28 cellular contexts compared by ENCODE assay signal in genomic region chr19:3118232-3119070, GRCh38. TPM values are rescaled to one million over a fixed set of nuclear protein-coding genes. Genes with fewer than 3 reads are reported as not detected.
A peak's percentile ranks its signal among the peaks of the same experiment; 100 is the strongest.
DNase-seq lines count a peak whose midpoint lies in the region; ATAC-seq, FAIRE-seq and TF ChIP-seq lines count a peak whose summit lies in the region.
"Had no signal": no experiment of that assay in that cellular context is flagged by ENCODE, and none has a peak within 500 bp of the region (broad histone marks: within the 10 kb centered on the region; RNA-seq: fewer than 3 reads in every experiment).

No MANE protein-coding gene starts in this region.

- dilution Hi-C loops in IMR-90 (cut with HindIII; ENCODE audit: low sequenced_read_pairs, unreplicated experiment), result no loop called here

- H3K4me1 Mint-ChIP-seq in progenitor cell of endocrine pancreas (ENCODE audit: low read depth), result no peaks in the 10 kb centered on the region

- H3K9me1 ChIP-seq in IMR-90 (ENCODE audit: insufficient read depth, low read length) (peaks cover 7% of the 10 kb centered on the region), K562 (ENCODE audit: control insufficient read depth, insufficient read depth, low read length) (no peaks in the 10 kb centered on the region)

- TF ChIP-seq POLR2A in IMR-90 (IDR thresholded peaks at IDR 0.05; ENCODE audit: low read depth, low read length) (no peak), K562 (conservative IDR thresholded peaks at IDR 0.05) (no peak)

- H2AFZ ChIP-seq in IMR-90 (replicated peaks; ENCODE audit: low read length, poor library complexity), result no peak overlapping the region
- H2AFZ ChIP-seq in K562 (ENCODE audit: low read depth, low read length), result no peak overlapping the region

- no peaks in the 10 kb centered on the region for H3K27me3 Mint-ChIP-seq in progenitor cell of endocrine pancreas

- no peak overlapping the region for H3K23ac ChIP-seq in IMR-90 (ENCODE audit: low read depth, low read length)

- H3K36me3 Mint-ChIP-seq in progenitor cell of endocrine pancreas (ENCODE audit: insufficient read depth), result peaks cover 1% of the 10 kb centered on the region
- H3K36me3 Mint-ChIP-seq: CD8-positive, alpha-beta T cell had no signal

- TF ChIP-seq RAD21 in IMR-90 (IDR thresholded peaks at IDR 0.05; ENCODE audit: low read length) (no peak), K562 (CRISPR knock-in tag; conservative IDR thresholded peaks at IDR 0.05 in 1 of 2, IDR thresholded peaks at IDR 0.05 in 1 of 2) (no peak)

- intact Hi-C loops in left ventricle myocardium superior (cut with micrococcal nuclease), result no loop called here
- intact Hi-C loops in left ventricle myocardium inferior (cut with micrococcal nuclease), result no loop called here
- intact Hi-C loops in IMR-90 (cut with micrococcal nuclease), result no loop called here
- intact Hi-C loops in K562 (cut with micrococcal nuclease), result no loop called here

- no peak overlapping the region for H3K18ac ChIP-seq in IMR-90 (ENCODE audit: low read depth, low read length)

- H3K4me2 ChIP-seq in IMR-90 (ENCODE audit: low read depth, low read length) (no peak overlapping the region), K562 (ENCODE audit: insufficient read depth, low read length) (no peak overlapping the region)
- H3K4me2 ChIP-seq: SK-N-SH had no signal

- no peak for FAIRE-seq in K562 (lab: Jason Lieb, UNC)
- FAIRE-seq: A204.1, GM12891 had no signal

- no peaks in the 10 kb centered on the region for H3K79me2 ChIP-seq in K562 (ENCODE audit: control insufficient read depth, insufficient read depth, low read length)

- TF ChIP-seq EP300 in K562 (IDR thresholded peaks at IDR 0.05; ENCODE audit: low read length), result no peak

- ATAC-seq in left ventricle myocardium superior, result no peak
- no peak for ATAC-seq in IMR-90 (ENCODE audit: low read depth)
- ATAC-seq in K562, result no peak
- no peak for ATAC-seq in GM19324 (IDR thresholded peaks at IDR 0.05; ENCODE audit: low FRiP score, unreplicated experiment)
- ATAC-seq: CD8-positive, alpha-beta T cell; Panc1 had no signal

- H3K4me1 ChIP-seq in left ventricle myocardium inferior (peaks cover 28% of the 10 kb centered on the region), IMR-90 (ENCODE audit: control insufficient read depth, insufficient read depth, low read length) (peaks cover 9% of the 10 kb centered on the region), K562 (replicated peaks in 1 of 2; ENCODE audit: control insufficient read depth in 2 of 2, insufficient read depth in 2 of 2, low read length in 2 of 2) (peaks cover 0 to 51% of the 10 kb centered on the region in 2 experiments; a peak in 2 of 5 replicates)
- H3K4me1 ChIP-seq: Caco-2 had no signal

- no peak overlapping the region for H2BK5ac ChIP-seq in IMR-90 (ENCODE audit: low read depth, low read length, poor library complexity, severe bottlenecking)

- TF ChIP-seq CTCF in left ventricle myocardium inferior (IDR thresholded peaks at IDR 0.05; ENCODE audit: borderline replicate concordance) (no peak), IMR-90 (conservative IDR thresholded peaks at IDR 0.05; ENCODE audit: low read depth, low read length) (no peak), K562 (IDR thresholded peaks at IDR 0.05 in 2 of 3, conservative IDR thresholded peaks at IDR 0.05 in 1 of 3; ENCODE audit: insufficient read depth in 2 of 3, low read depth in 1 of 3, low read length in 3 of 3) (no peak), progenitor cell of endocrine pancreas (IDR thresholded peaks at IDR 0.05; ENCODE audit: unreplicated experiment) (no peak)

- H3K27ac Mint-ChIP-seq in progenitor cell of endocrine pancreas, result no peak overlapping the region
- H3K27ac Mint-ChIP-seq: CD8-positive, alpha-beta T cell had no signal

- DNase-seq in left ventricle myocardium superior, result peak; percentile 25
- no peak for DNase-seq in left ventricle myocardium inferior
- DNase-seq in IMR-90, result no peak
- no peak for DNase-seq in K562 (ENCODE audit: extremely low read depth in 1 of 4, low spot score in 3 of 4)
- no peak for DNase-seq in progenitor cell of endocrine pancreas (ENCODE audit: low spot score, unreplicated experiment)
- no peak for DNase-seq in NOMO-1 treated with dmso at 0.1 percent for 144 hours (lab: John Stamatoyannopoulos, UW; ENCODE audit: unreplicated experiment)
- DNase-seq: Caco-2, EL, GDM1, GOT3, HCEC 1CT, Karpas-422, NCI-H1092 treated with DMSO at 0.1 percent for 48 hours, NCI-H1436, NCI-H187, NCI-H2081 treated with DMSO at 0.1 percent for 48 hours, NCI-H446, NCI-H526 treated with DMSO at 0.1 percent for 48 hours, SK-N-SH, SW 1271 had no signal

- H3K79me1 ChIP-seq in IMR-90 (ENCODE audit: low read depth in 1 of 2, low read length in 2 of 2), result peaks cover 4 to 35% of the 10 kb centered on the region in 2 experiments; a peak in 2 of 4 replicates

- H3K9me3 ChIP-seq in left ventricle myocardium inferior (replicated peaks), result no peaks in the 10 kb centered on the region
- H3K9me3 ChIP-seq in IMR-90 (ENCODE audit: control insufficient read depth, insufficient read depth, low read length), result no peaks in the 10 kb centered on the region
- no peaks in the 10 kb centered on the region for H3K9me3 ChIP-seq in K562 (replicated peaks; ENCODE audit: control insufficient read depth, insufficient read depth, low read depth, low read length)
- H3K9me3 ChIP-seq: Caco-2, SK-N-SH had no signal

- H3K36me3 ChIP-seq in left ventricle myocardium inferior, result peaks cover 82% of the 10 kb centered on the region
- H3K36me3 ChIP-seq in IMR-90 (ENCODE audit: control insufficient read depth, insufficient read depth, low read length), result peaks cover 35% of the 10 kb centered on the region
- peaks cover 26% of the 10 kb centered on the region; the same call in 1 of the 3 replicates for H3K36me3 ChIP-seq in K562 (ENCODE audit: control insufficient read depth, insufficient read depth, low read length)

- H3K4me3 ChIP-seq in left ventricle myocardium inferior (no peak overlapping the region), IMR-90 (ENCODE audit: insufficient read depth, low read depth, low read length) (no peak overlapping the region), K562 (no peak overlapping the region)

- WGBS in IMR-90 (ENCODE audit: extremely low coverage in 2 of 2, insufficient read length in 1 of 2), 2 experiments, result 91% methylated on average over 11 of the region's 42 CpGs; no CpG with 5 or more reads in 1 of the 2 experiments
- 94% methylated on average over 35 of the region's 42 CpGs for WGBS in K562 (ENCODE audit: insufficient coverage, low coverage, missing lambda C conversion rate)

- H2BK20ac ChIP-seq in IMR-90 (ENCODE audit: low read depth, low read length), result no peak overlapping the region

- H2BK120ac ChIP-seq in IMR-90 (ENCODE audit: low read depth, low read length), result no peak overlapping the region

- no peaks in the 10 kb centered on the region for H3K27me3 ChIP-seq in left ventricle myocardium inferior (ENCODE audit: low read depth)
- no peaks in the 10 kb centered on the region for H3K27me3 ChIP-seq in IMR-90 (ENCODE audit: control insufficient read depth, insufficient read depth, low read length)
- H3K27me3 ChIP-seq in K562 (ENCODE audit: control insufficient read depth in 2 of 2, insufficient read depth in 2 of 2, low read length in 2 of 2), result no peaks in the 10 kb centered on the region

- H2AK5ac ChIP-seq in IMR-90 (ENCODE audit: low read depth, low read length), result no peak overlapping the region

- no peak overlapping the region for H4K91ac ChIP-seq in IMR-90 (ENCODE audit: insufficient read depth, low read depth, low read length)

- H3K56ac ChIP-seq in IMR-90 (ENCODE audit: extremely low read depth, insufficient read depth, low read length), result no peak overlapping the region

- no peaks in the 10 kb centered on the region for H3K9me3 Mint-ChIP-seq in progenitor cell of endocrine pancreas (ENCODE audit: low read depth)
- H3K9me3 Mint-ChIP-seq: CD8-positive, alpha-beta T cell had no signal

- BruUV-seq in IMR-90 (replicated peaks; lab: Mats Ljungman, UMichigan) (no TSS peak), K562 (replicated peaks; lab: Mats Ljungman, UMichigan) (no TSS peak)

- CTCF ChIA-PET in IMR-90 (lab: Yijun Ruan, JAX) (no interaction called here), K562 (lab: Yijun Ruan, JAX; ENCODE audit: low intra/inter-chr PET ratio) (no interaction called here)

- no peak overlapping the region for H3K4ac ChIP-seq in IMR-90 (ENCODE audit: low read depth, low read length)

- no peak overlapping the region for H4K5ac ChIP-seq in IMR-90 (ENCODE audit: low read depth, low read length)

- H3K27ac ChIP-seq in left ventricle myocardium inferior (replicated peaks), result no peak overlapping the region
- H3K27ac ChIP-seq in IMR-90 (ENCODE audit: insufficient read depth, low read length), result no peak overlapping the region
- H3K27ac ChIP-seq in K562 (ENCODE audit: extremely low read depth, low read depth, low read length), result no peak overlapping the region
- H3K27ac ChIP-seq: C4-2B had no signal

- H3K9ac ChIP-seq in IMR-90 (ENCODE audit: low read depth, low read length), result no peak overlapping the region
- no peak overlapping the region for H3K9ac ChIP-seq in K562 (ENCODE audit: insufficient read depth in 1 of 2, low read depth in 2 of 2, low read length in 2 of 2)
- H3K9ac ChIP-seq: SK-N-SH had no signal

- no peak overlapping the region for H3K4me3 Mint-ChIP-seq in progenitor cell of endocrine pancreas (ENCODE audit: low read depth)
- H3K4me3 Mint-ChIP-seq: CD8-positive, alpha-beta T cell had no signal

- H3K14ac ChIP-seq in IMR-90 (replicated peaks; ENCODE audit: low read depth, low read length), result no peak overlapping the region

- H4K20me1 ChIP-seq in IMR-90 (ENCODE audit: insufficient read depth, low read length), result peaks cover 8% of the 10 kb centered on the region
- no peaks in the 10 kb centered on the region for H4K20me1 ChIP-seq in K562 (replicated peaks; ENCODE audit: control insufficient read depth, insufficient read depth, low read length)

- H4K8ac ChIP-seq in IMR-90 (ENCODE audit: low read depth in 2 of 2, low read length in 2 of 2), result no peak overlapping the region

- H2AK9ac ChIP-seq in IMR-90 (replicated peaks; ENCODE audit: low read depth, low read length, poor library complexity), result peak overlapping the region; percentile 55

- no peak overlapping the region for H2BK15ac ChIP-seq in IMR-90 (ENCODE audit: low read depth, low read length)

- in situ Hi-C loops in IMR-90 (cut with MboI; ENCODE audit: low sequenced_read_pairs), result no loop called here
- in situ Hi-C loops in K562 (cut with MboI), result no loop called here

- POLR2A ChIA-PET in IMR-90 (lab: Charles Lee; ENCODE audit: unreplicated experiment), result no interaction called here
- POLR2A ChIA-PET in K562 (lab: Yijun Ruan, JAX), result no interaction called here

RNA-seq across cellular contexts. Expression of gene GNA15, which starts 17.4 kb away (rescaled TPM):
- total RNA-seq in left ventricle myocardium superior (2.1 TPM), left ventricle myocardium inferior (1.2 TPM), IMR-90 (2012; rRNA removed) (0.18 and 0.28 TPM in 2 replicates), K562 (2014; rRNA removed) (0.09 TPM in 1 of 2 replicates, not detected in the other), K562 (2014; rRNA removed; fragmentation: Illumina TruSeq; extraction: Trizol) (0.07 and 0.13 TPM in 2 replicates), K562 (2015; rRNA removed; fragmentation: Illumina TruSeq; extraction: Trizol) (0.19 and 0.22 TPM in 2 replicates), K562 (2021) (0.13 and 0.24 TPM in 2 replicates), progenitor cell of endocrine pancreas (not detected in 2 replicates)
- polyA plus RNA-seq in IMR-90 (2012; rRNA removed) (0.04 TPM in 1 of 2 replicates, not detected in the other), K562 (2011; rRNA removed) (0.19 and 0.22 TPM in 2 replicates), K562 (2014; fragmentation: Illumina TruSeq; extraction: Trizol) (0.10 and 0.22 TPM in 2 replicates), K562 (2014; fragmentation: Nextera tagmentation; extraction: Ambion mirVana) (under 1 TPM in 1 of 2 experiments, not detected in 1; 0.03 TPM), K562 (2014; rRNA removed) (0.11 and 0.35 TPM in 2 replicates)
- polyA plus RNA-seq in IMR-90 (2012; cell fraction: cytosol; rRNA removed), result 0.04 TPM in 1 of 2 replicates, not detected in the other
- 0.33 and 0.40 TPM in 2 replicates for polyA plus RNA-seq in IMR-90 (2012; cell fraction: nucleus; rRNA removed; ENCODE audit: low replicate concordance)
- total RNA-seq in K562 (2011; cell fraction: chromatin; rRNA removed; ENCODE audit: low replicate concordance), result 0.35 TPM in 1 of 2 replicates, not detected in the other
- total RNA-seq in K562 (2011; cell fraction: nucleolus; rRNA removed), result 0.13 and 0.17 TPM in 2 replicates
- total RNA-seq in K562 (2011; cell fraction: nucleoplasm; rRNA removed), result not detected in 2 replicates
- polyA plus RNA-seq in K562 (2011; cell fraction: cytosol; rRNA removed), result 0.18 and 0.25 TPM in 2 replicates
- 0.29 and 0.40 TPM in 2 replicates for polyA plus RNA-seq in K562 (2011; cell fraction: nucleus; rRNA removed)
- 0.65 and 0.76 TPM in 2 replicates for polyA plus RNA-seq in K562 (2012)
- polyA minus RNA-seq in K562 (2011; rRNA and poly(A)+ RNA removed), result 0.27 TPM in 1 of 2 replicates, not detected in the other
- polyA minus RNA-seq in K562 (2011; cell fraction: cytosol; rRNA and poly(A)+ RNA removed), result not detected in 2 replicates
- polyA minus RNA-seq in K562 (2011; cell fraction: nucleus; rRNA and poly(A)+ RNA removed), result 0.13 TPM in 1 of 2 replicates, not detected in the other
- total RNA-seq: Caco-2, OCI-LY7 had no signal
- polyA plus RNA-seq: AG04450 had no signal

RNA-seq across cellular contexts. Expression of gene GNA11, which starts 24.3 kb away (rescaled TPM):
- 74.6 TPM for total RNA-seq in left ventricle myocardium superior
- 58.1 TPM for total RNA-seq in left ventricle myocardium inferior
- 25.5 and 34.4 TPM in 2 replicates for total RNA-seq in IMR-90 (2012; rRNA removed)
- polyA plus RNA-seq in IMR-90 (2012; rRNA removed), result 33.3 and 44.5 TPM in 2 replicates
- 29.2 and 50.1 TPM in 2 replicates for polyA plus RNA-seq in IMR-90 (2012; cell fraction: cytosol; rRNA removed)
- polyA plus RNA-seq in IMR-90 (2012; cell fraction: nucleus; rRNA removed; ENCODE audit: low replicate concordance), result 24.5 and 49.2 TPM in 2 replicates
- 18.8 and 42.3 TPM in 2 replicates for total RNA-seq in K562 (2011; cell fraction: chromatin; rRNA removed; ENCODE audit: low replicate concordance)
- 20.7 and 22.8 TPM in 2 replicates for total RNA-seq in K562 (2011; cell fraction: nucleolus; rRNA removed)
- 12.6 and 17.6 TPM in 2 replicates for total RNA-seq in K562 (2011; cell fraction: nucleoplasm; rRNA removed)
- total RNA-seq in K562 (2014; rRNA removed), result 14.5 and 19.3 TPM in 2 replicates
- 7.0 and 12.7 TPM in 2 replicates for total RNA-seq in K562 (2014; rRNA removed; fragmentation: Illumina TruSeq; extraction: Trizol)
- total RNA-seq in K562 (2015; rRNA removed; fragmentation: Illumina TruSeq; extraction: Trizol), result 13.4 and 16.5 TPM in 2 replicates
- total RNA-seq in K562 (2021), result 24.3 and 24.8 TPM in 2 replicates
- 3.6 and 9.7 TPM in 2 replicates for polyA plus RNA-seq in K562 (2011; rRNA removed)
- 11.1 and 14.7 TPM in 2 replicates for polyA plus RNA-seq in K562 (2011; cell fraction: cytosol; rRNA removed)
- 18.1 and 22.6 TPM in 2 replicates for polyA plus RNA-seq in K562 (2011; cell fraction: nucleus; rRNA removed)
- 22.6 and 23.5 TPM in 2 replicates for polyA plus RNA-seq in K562 (2012)
- 23.5 and 24.5 TPM in 2 replicates for polyA plus RNA-seq in K562 (2014; fragmentation: Illumina TruSeq; extraction: Trizol)
- under 1 TPM; 0.18 to 0.21 TPM for polyA plus RNA-seq in K562 (2014; fragmentation: Nextera tagmentation; extraction: Ambion mirVana)
- polyA plus RNA-seq in K562 (2014; rRNA removed), result 16.6 and 18.2 TPM in 2 replicates
- 1.6 and 10.8 TPM in 2 replicates for polyA minus RNA-seq in K562 (2011; rRNA and poly(A)+ RNA removed)
- polyA minus RNA-seq in K562 (2011; cell fraction: cytosol; rRNA and poly(A)+ RNA removed), result 10.8 and 11.5 TPM in 2 replicates
- polyA minus RNA-seq in K562 (2011; cell fraction: nucleus; rRNA and poly(A)+ RNA removed), result 4.6 and 5.7 TPM in 2 replicates
- 37.9 and 39.5 TPM in 2 replicates for total RNA-seq in progenitor cell of endocrine pancreas

RNA-seq across cellular contexts. Expression of gene TLE5, which starts 56.2 kb away (rescaled TPM):
- total RNA-seq in left ventricle myocardium superior, result 846 TPM
- 799 TPM for total RNA-seq in left ventricle myocardium inferior
- 119 and 121 TPM in 2 replicates for total RNA-seq in IMR-90 (2012; rRNA removed)
- 407 and 444 TPM in 2 replicates for polyA plus RNA-seq in IMR-90 (2012; rRNA removed)
- polyA plus RNA-seq in IMR-90 (2012; cell fraction: cytosol; rRNA removed), result 218 and 593 TPM in 2 replicates
- polyA plus RNA-seq in IMR-90 (2012; cell fraction: nucleus; rRNA removed; ENCODE audit: low replicate concordance), result 457 and 800 TPM in 2 replicates
- total RNA-seq in K562 (2011; cell fraction: chromatin; rRNA removed; ENCODE audit: low replicate concordance), result 147 and 335 TPM in 2 replicates
- 259 and 282 TPM in 2 replicates for total RNA-seq in K562 (2011; cell fraction: nucleolus; rRNA removed)
- 209 and 242 TPM in 2 replicates for total RNA-seq in K562 (2011; cell fraction: nucleoplasm; rRNA removed)
- 264 and 355 TPM in 2 replicates for total RNA-seq in K562 (2014; rRNA removed)
- 75.8 and 89.1 TPM in 2 replicates for total RNA-seq in K562 (2014; rRNA removed; fragmentation: Illumina TruSeq; extraction: Trizol)
- total RNA-seq in K562 (2015; rRNA removed; fragmentation: Illumina TruSeq; extraction: Trizol), result 172 and 178 TPM in 2 replicates
- total RNA-seq in K562 (2021), result 347 and 360 TPM in 2 replicates
- polyA plus RNA-seq in K562 (2011; rRNA removed), result 280 and 366 TPM in 2 replicates
- 357 and 770 TPM in 2 replicates for polyA plus RNA-seq in K562 (2011; cell fraction: cytosol; rRNA removed)
- 343 and 561 TPM in 2 replicates for polyA plus RNA-seq in K562 (2011; cell fraction: nucleus; rRNA removed)
- polyA plus RNA-seq in K562 (2012), result 396 and 430 TPM in 2 replicates
- polyA plus RNA-seq in K562 (2014; fragmentation: Illumina TruSeq; extraction: Trizol), result 235 and 381 TPM in 2 replicates
- 1 to 10 TPM; 2.0 to 6.2 TPM for polyA plus RNA-seq in K562 (2014; fragmentation: Nextera tagmentation; extraction: Ambion mirVana)
- 316 and 334 TPM in 2 replicates for polyA plus RNA-seq in K562 (2014; rRNA removed)
- polyA minus RNA-seq in K562 (2011; rRNA and poly(A)+ RNA removed), result 222 and 305 TPM in 2 replicates
- polyA minus RNA-seq in K562 (2011; cell fraction: cytosol; rRNA and poly(A)+ RNA removed), result 290 and 401 TPM in 2 replicates
- 64.5 and 71.5 TPM in 2 replicates for polyA minus RNA-seq in K562 (2011; cell fraction: nucleus; rRNA and poly(A)+ RNA removed)
- total RNA-seq in progenitor cell of endocrine pancreas, result 469 and 507 TPM in 2 replicates
